Comparison of ENCODE assay signal across 17 cellular contexts in genomic region chr2:2464095-2464494, GRCh38.
DNase-seq lines count a peak whose midpoint lies in the region; ATAC-seq and TF ChIP-seq lines count a peak whose summit lies in the region.
"Had no signal": no experiment of that assay in that cellular context is flagged by ENCODE, and none has a peak within 500 bp of the region (broad histone marks: within the 10 kb centered on the region; RNA-seq: fewer than 3 reads in every experiment).

No MANE protein-coding gene starts in this region.

- POLR2A ChIA-PET in SK-N-SH (lab: Yijun Ruan, JAX): no interaction called here

- H3K9me3 ChIP-seq in SK-N-SH (no peaks in the 10 kb centered on the region), testis (no peaks in the 10 kb centered on the region)

- H3K4me2 ChIP-seq in SK-N-SH: no peak overlapping the region
- H3K4me2 ChIP-seq: smooth muscle cell had no signal

- DNase-seq in SK-N-SH (peak; percentile 67), NCI-H2227 treated with DMSO at 0.1 percent for 48 hours (lab: John Stamatoyannopoulos, UW) (peak; percentile 78), left ventricle myocardium superior (peak; percentile 45), testis (peak; percentile 42), NCI-H345 treated with DMSO at 0.1 percent for 48 hours (lab: John Stamatoyannopoulos, UW; ENCODE audit: unreplicated experiment) (no peak), HUDEP-2 (lab: John Stamatoyannopoulos, UW; ENCODE audit: unreplicated experiment in 76 of 76) (no peak)
- DNase-seq: activated CD8-positive, alpha-beta memory T cell treated with anti-CD3 and anti-CD28 coated beads, Interleukin-2, amount 50 U/mL, for 48 hours; activated naive CD4-positive, alpha-beta T cell; kidney; mucosa of descending colon; occipital lobe; stimulated activated naive B cell treated with anti-CD40 and anti-IgM and Interleukin-4, amounts not matched to agents 10 μg/mL and 1 μg/mL and 100 μg/mL, for 72 hours had no signal

- CTCF ChIA-PET in SK-N-SH (lab: Yijun Ruan, JAX): interaction anchor here (0.9 to 2.3 kb wide), 2 partner anchors 13 to 25 kb away, joined by 3 to 4 read pairs; no protein-coding TSS in a partner anchor

- no peak for TF ChIP-seq POLR2A in testis (IDR thresholded peaks at IDR 0.05)

- 18% methylated on average over 10 of the region's 12 CpGs for WGBS in SK-N-SH (ENCODE audit: low lambda C conversion rate)
- 30 to 33% methylated on average over 12 of the region's 12 CpGs for WGBS in testis, 2 donors

- H3K9me2 ChIP-seq in SK-N-SH: no peaks in the 10 kb centered on the region

- intact Hi-C loops in left ventricle myocardium superior (cut with micrococcal nuclease) (no loop called here), testis (cut with DNase I; ENCODE audit: low total_unique reads) (no loop called here)

- H3K4me3 ChIP-seq in SK-N-SH (ENCODE audit: low read depth in 2 of 2, low read length in 1 of 2): no peak overlapping the region
- no peak overlapping the region for H3K4me3 ChIP-seq in testis
- H3K4me3 ChIP-seq: dorsolateral prefrontal cortex, mucosa of descending colon, smooth muscle cell had no signal

- no peak for TF ChIP-seq CTCF in SK-N-SH (IDR thresholded peaks at IDR 0.05)
- no peak for TF ChIP-seq CTCF in testis (IDR thresholded peaks at IDR 0.05)

- TF ChIP-seq RAD21 in SK-N-SH (IDR thresholded peaks at IDR 0.05; ENCODE audit: low read length): no peak

- no peak; the same call in 2 of the 3 replicates for ATAC-seq in SK-N-SH treated with all-trans-retinoic acid at 6 μM for 48 hours
- peak; percentile 86 for ATAC-seq in left ventricle myocardium superior
- ATAC-seq in HG02885 (IDR thresholded peaks at IDR 0.05; ENCODE audit: poor library complexity, unreplicated experiment): no peak
- ATAC-seq: esophagus mucosa; mucosa of descending colon; stimulated activated naive B cell treated with anti-CD40 and anti-IgM and Interleukin-4, amounts not matched to agents 10 μg/mL and 1 μg/mL and 100 μg/mL, for 72 hours had no signal

- no peak for TF ChIP-seq EP300 in SK-N-SH (IDR thresholded peaks at IDR 0.05; ENCODE audit: borderline replicate concordance in 1 of 2, low read depth in 1 of 2, low read length in 1 of 2)

- H3K79me2 ChIP-seq in SK-N-SH (ENCODE audit: insufficient read depth): no peaks in the 10 kb centered on the region

- H3K27ac ChIP-seq in SK-N-SH (ENCODE audit: low read depth in 2 of 2, low read length in 1 of 2) (no peak overlapping the region; a peak in 1 of 4 replicates), testis (no peak overlapping the region)
- H3K27ac ChIP-seq: dorsolateral prefrontal cortex had no signal

- peaks cover 0 to 9% of the 10 kb centered on the region in 2 experiments; a peak in 1 of 4 replicates for H3K4me1 ChIP-seq in SK-N-SH (ENCODE audit: control insufficient read depth in 1 of 2, insufficient read depth in 2 of 2, low read depth in 1 of 2, low read length in 1 of 2)
- H3K4me1 ChIP-seq in testis: no peaks in the 10 kb centered on the region

- H3F3A ChIP-seq in SK-N-SH (replicated peaks; ENCODE audit: insufficient read depth): no peaks in the 10 kb centered on the region

- H2AFZ ChIP-seq in SK-N-SH (ENCODE audit: low read depth): no peak overlapping the region

- H3K36me3 ChIP-seq in SK-N-SH (replicated peaks in 1 of 2; ENCODE audit: control insufficient read depth in 1 of 2, insufficient read depth in 2 of 2, low read length in 1 of 2) (no peaks in the 10 kb centered on the region), testis (ENCODE audit: low read depth, missing control alignments) (no peaks in the 10 kb centered on the region)

- no peaks in the 10 kb centered on the region for H3K27me3 ChIP-seq in SK-N-SH (ENCODE audit: insufficient read depth)
- no peaks in the 10 kb centered on the region for H3K27me3 ChIP-seq in testis

- no peaks in the 10 kb centered on the region for H4K20me1 ChIP-seq in SK-N-SH (ENCODE audit: insufficient read depth)

- H3K9ac ChIP-seq in SK-N-SH: no peak overlapping the region

TF ChIP-seq in SK-N-SH, 30 proteins besides CTCF, POLR2A, EP300 and RAD21:
- TF ChIP-seq ELF1 (IDR thresholded peaks at IDR 0.05) (no peak), TCF12 (IDR thresholded peaks at IDR 0.05) (no peak), JUND (IDR thresholded peaks at IDR 0.05) (no peak), MEF2A (IDR thresholded peaks at IDR 0.05; ENCODE audit: borderline replicate concordance, low read depth) (no peak), GATA2 (CRISPR knock-in tag; IDR thresholded peaks at IDR 0.05) (no peak), FOXJ3 (CRISPR knock-in tag; IDR thresholded peaks at IDR 0.05) (no peak)
- TF ChIP-seq, protein P1, sequence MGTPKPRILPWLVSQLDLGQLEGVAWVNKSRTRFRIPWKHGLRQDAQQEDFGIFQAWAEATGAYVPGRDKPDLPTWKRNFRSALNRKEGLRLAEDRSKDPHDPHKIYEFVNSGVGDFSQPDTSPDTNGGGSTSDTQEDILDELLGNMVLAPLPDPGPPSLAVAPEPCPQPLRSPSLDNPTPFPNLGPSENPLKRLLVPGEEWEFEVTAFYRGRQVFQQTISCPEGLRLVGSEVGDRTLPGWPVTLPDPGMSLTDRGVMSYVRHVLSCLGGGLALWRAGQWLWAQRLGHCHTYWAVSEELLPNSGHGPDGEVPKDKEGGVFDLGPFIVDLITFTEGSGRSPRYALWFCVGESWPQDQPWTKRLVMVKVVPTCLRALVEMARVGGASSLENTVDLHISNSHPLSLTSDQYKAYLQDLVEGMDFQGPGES (IDR thresholded peaks at IDR 0.05; ENCODE audit: low read depth, low read length): no peak
- TF ChIP-seq, protein P2, sequence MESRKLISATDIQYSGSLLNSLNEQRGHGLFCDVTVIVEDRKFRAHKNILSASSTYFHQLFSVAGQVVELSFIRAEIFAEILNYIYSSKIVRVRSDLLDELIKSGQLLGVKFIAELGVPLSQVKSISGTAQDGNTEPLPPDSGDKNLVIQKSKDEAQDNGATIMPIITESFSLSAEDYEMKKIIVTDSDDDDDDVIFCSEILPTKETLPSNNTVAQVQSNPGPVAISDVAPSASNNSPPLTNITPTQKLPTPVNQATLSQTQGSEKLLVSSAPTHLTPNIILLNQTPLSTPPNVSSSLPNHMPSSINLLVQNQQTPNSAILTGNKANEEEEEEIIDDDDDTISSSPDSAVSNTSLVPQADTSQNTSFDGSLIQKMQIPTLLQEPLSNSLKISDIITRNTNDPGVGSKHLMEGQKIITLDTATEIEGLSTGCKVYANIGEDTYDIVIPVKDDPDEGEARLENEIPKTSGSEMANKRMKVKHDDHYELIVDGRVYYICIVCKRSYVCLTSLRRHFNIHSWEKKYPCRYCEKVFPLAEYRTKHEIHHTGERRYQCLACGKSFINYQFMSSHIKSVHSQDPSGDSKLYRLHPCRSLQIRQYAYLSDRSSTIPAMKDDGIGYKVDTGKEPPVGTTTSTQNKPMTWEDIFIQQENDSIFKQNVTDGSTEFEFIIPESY (IDR thresholded peaks at IDR 0.05; ENCODE audit: borderline replicate concordance, low read depth): no peak

TF ChIP-seq in SK-N-SH treated with all-trans-retinoic acid at 6 μM for 48 hours, 23 proteins besides CTCF, POLR2A, EP300 and RAD21:
- no peak for TF ChIP-seq ZFP30 (CRISPR knock-in tag; IDR thresholded peaks at IDR 0.05)
- TF ChIP-seq GLIS3 (CRISPR knock-in tag; IDR thresholded peaks at IDR 0.05): no peak
- TF ChIP-seq, protein P3, sequence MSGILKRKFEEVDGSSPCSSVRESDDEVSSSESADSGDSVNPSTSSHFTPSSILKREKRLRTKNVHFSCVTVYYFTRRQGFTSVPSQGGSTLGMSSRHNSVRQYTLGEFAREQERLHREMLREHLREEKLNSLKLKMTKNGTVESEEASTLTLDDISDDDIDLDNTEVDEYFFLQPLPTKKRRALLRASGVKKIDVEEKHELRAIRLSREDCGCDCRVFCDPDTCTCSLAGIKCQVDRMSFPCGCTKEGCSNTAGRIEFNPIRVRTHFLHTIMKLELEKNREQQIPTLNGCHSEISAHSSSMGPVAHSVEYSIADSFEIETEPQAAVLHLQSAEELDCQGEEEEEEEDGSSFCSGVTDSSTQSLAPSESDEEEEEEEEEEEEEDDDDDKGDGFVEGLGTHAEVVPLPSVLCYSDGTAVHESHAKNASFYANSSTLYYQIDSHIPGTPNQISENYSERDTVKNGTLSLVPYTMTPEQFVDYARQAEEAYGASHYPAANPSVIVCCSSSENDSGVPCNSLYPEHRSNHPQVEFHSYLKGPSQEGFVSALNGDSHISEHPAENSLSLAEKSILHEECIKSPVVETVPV (CRISPR knock-in tag; IDR thresholded peaks at IDR 0.05): no peak
- TF ChIP-seq ESRRG (CRISPR knock-in tag; IDR thresholded peaks at IDR 0.05): no peak
- TF ChIP-seq PPARA (CRISPR knock-in tag; IDR thresholded peaks at IDR 0.05; ENCODE audit: borderline replicate concordance): no peak
- no peak for TF ChIP-seq CREB5 (CRISPR knock-in tag; IDR thresholded peaks at IDR 0.05; ENCODE audit: low read depth)
- no peak for TF ChIP-seq SNAI2 (CRISPR knock-in tag; IDR thresholded peaks at IDR 0.05)
- TF ChIP-seq ZC3H10 (CRISPR knock-in tag; IDR thresholded peaks at IDR 0.05): no peak
- TF ChIP-seq TOX (CRISPR knock-in tag; IDR thresholded peaks at IDR 0.05; ENCODE audit: borderline replicate concordance): no peak
- no peak for TF ChIP-seq ZFP3 (CRISPR knock-in tag; IDR thresholded peaks at IDR 0.05)

Comparison
In these comparisons a context has a peak if more than half of its experiments do, and no peak if none do; other contexts are left out.
1. DNase-seq: peak in SK-N-SH (single experiment), NCI-H2227 treated with DMSO at 0.1 percent for 48 hours (single experiment), left ventricle myocardium superior (single experiment) and testis (single experiment); none in NCI-H345 treated with DMSO at 0.1 percent for 48 hours (single experiment) and HUDEP-2 (0 of 76).